ENCODE assay signal across 20 cellular contexts in genomic region chr10:97719602-97720001, GRCh38. TPM values are rescaled to one million over a fixed set of nuclear protein-coding genes. Genes with fewer than 3 reads are reported as not detected.
A peak's percentile ranks its signal among the peaks of the same experiment; 100 is the strongest.
DNase-seq lines count a peak whose midpoint lies in the region; ATAC-seq and TF ChIP-seq lines count a peak whose summit lies in the region.
"Had no signal": no experiment of that assay in that cellular context is flagged by ENCODE, and none has a peak within 500 bp of the region (broad histone marks: within the 10 kb centered on the region; RNA-seq: fewer than 3 reads in every experiment).

No MANE protein-coding gene starts in this region.

- H3K36me3 ChIP-seq in HUES48 (ENCODE audit: control insufficient read depth, insufficient read depth, low read length) = peaks cover 21% of the 10 kb centered on the region
- no peaks in the 10 kb centered on the region for H3K36me3 ChIP-seq in hepatocyte (replicated peaks; ENCODE audit: insufficient read depth, low read depth)
- H3K36me3 ChIP-seq in tibial artery = peaks cover 18 to 26% (median 20%) of the 10 kb centered on the region in 3 donors

- 86% methylated on average over 2 of the region's 2 CpGs for WGBS in hepatocyte (ENCODE audit: low lambda C conversion rate, missing lambda C conversion rate)

- H3K4me1 ChIP-seq in HUES48 (ENCODE audit: control insufficient read depth, insufficient read depth, low read length) (peaks cover 26% of the 10 kb centered on the region), hepatocyte (ENCODE audit: insufficient read depth) (peaks cover 35% of the 10 kb centered on the region), tibial artery (peaks cover 8 to 54% (median 44%) of the 10 kb centered on the region in 4 donors)

- H3K9me2 ChIP-seq in hepatocyte (replicated peaks; ENCODE audit: insufficient read depth) = no peaks in the 10 kb centered on the region

- H3K36me3 Mint-ChIP-seq in CD14-positive monocyte = peaks cover 29 to 32% of the 10 kb centered on the region in 2 donors
- H3K36me3 Mint-ChIP-seq: activated CD8-positive, alpha-beta memory T cell treated with anti-CD3 and anti-CD28 coated beads, Interleukin-2, amount 10 ng/mL, durations not matched to agents 7 days and 5 days had no signal

- no peak overlapping the region for H3K27ac Mint-ChIP-seq in CD14-positive monocyte
- H3K27ac Mint-ChIP-seq: activated CD4-positive, alpha-beta T cell treated with anti-CD3 and anti-CD28 coated beads for 36 hours; activated CD8-positive, alpha-beta memory T cell treated with anti-CD3 and anti-CD28 coated beads, Interleukin-2, amount 10 ng/mL, durations not matched to agents 7 days and 5 days had no signal

- H4K20me1 ChIP-seq in hepatocyte (ENCODE audit: insufficient read depth, poor library complexity, severe bottlenecking) = no peaks in the 10 kb centered on the region

- no peak overlapping the region for H3K4me3 ChIP-seq in HUES48 (ENCODE audit: low read depth, low read length)
- H3K4me3 ChIP-seq in hepatocyte = no peak overlapping the region
- no peak overlapping the region for H3K4me3 ChIP-seq in tibial artery
- H3K4me3 ChIP-seq: psoas muscle, smooth muscle cell had no signal

- H3K27ac ChIP-seq in HUES48 (ENCODE audit: low read depth, low read length) = peak overlapping the region; percentile 36
- peak overlapping the region; percentile 68 for H3K27ac ChIP-seq in VCaP
- H3K27ac ChIP-seq in hepatocyte = peak overlapping the region; percentile 57
- H3K27ac ChIP-seq in tibial artery = peak overlapping the region; percentile 96 to 99
- H3K27ac ChIP-seq: psoas muscle had no signal

- intact Hi-C loops in tibial artery (cut with DNase I; ENCODE audit: low total_unique reads) = no loop called here
- intact Hi-C loops in CD14-positive monocyte (cut with micrococcal nuclease) = no loop called here

- no peak overlapping the region for H3K4me2 ChIP-seq in hepatocyte
- H3K4me2 ChIP-seq: smooth muscle cell had no signal

- H3K27me3 ChIP-seq in HUES48 (ENCODE audit: control insufficient read depth, insufficient read depth, low read length) (no peaks in the 10 kb centered on the region), hepatocyte (no peaks in the 10 kb centered on the region), tibial artery (no peaks in the 10 kb centered on the region)
- H3K27me3 ChIP-seq: BE2C had no signal

- H3K4me1 Mint-ChIP-seq in CD14-positive monocyte = peaks cover 46% of the 10 kb centered on the region

- H2AFZ ChIP-seq in hepatocyte = no peak overlapping the region

- no peak for DNase-seq in hepatocyte (ENCODE audit: low spot score)
- DNase-seq in tibial artery = no peak
- no peak for DNase-seq in CD14-positive monocyte (ENCODE audit: low spot score)
- DNase-seq: activated CD4-positive, alpha-beta T cell treated with anti-CD3 and anti-CD28 coated beads for 36 hours; activated CD8-positive, alpha-beta memory T cell treated with anti-CD3 and anti-CD28 coated beads, Interleukin-2, amount 10 ng/mL, durations not matched to agents 7 days and 5 days; DND-41; KG1; NCI-H1092 treated with DMSO at 0.1 percent for 48 hours; NCI-H526 treated with DMSO at 0.1 percent for 48 hours; psoas muscle; stimulated activated CD4-positive, alpha-beta T cell treated with anti-CD3 and anti-CD28 coated beads, Interleukin-4, amount 100 ng/mL, for 4 hours had no signal

- H3K4me3 Mint-ChIP-seq in CD14-positive monocyte = no peak overlapping the region
- H3K4me3 Mint-ChIP-seq: activated CD4-positive, alpha-beta T cell treated with anti-CD3 and anti-CD28 coated beads for 36 hours; activated CD8-positive, alpha-beta memory T cell treated with anti-CD3 and anti-CD28 coated beads, Interleukin-2, amount 10 ng/mL, durations not matched to agents 7 days and 5 days had no signal

- H3K79me2 ChIP-seq in hepatocyte = peaks cover 28% of the 10 kb centered on the region

- H3K27me3 Mint-ChIP-seq in CD14-positive monocyte (ENCODE audit: low read depth in 3 of 3) = peaks cover 0 to 1% (median 0%) of the 10 kb centered on the region in 3 donors

- H3K9ac ChIP-seq in HUES48 (ENCODE audit: low read depth, low read length) = no peak overlapping the region

- H3K9me3 Mint-ChIP-seq in CD14-positive monocyte = peaks cover 0 to 1% (median 0%) of the 10 kb centered on the region in 7 donors
- H3K9me3 Mint-ChIP-seq: neural crest cell had no signal

- no peaks in the 10 kb centered on the region for H3K9me3 ChIP-seq in HUES48 (ENCODE audit: control insufficient read depth, insufficient read depth, low read length)
- H3K9me3 ChIP-seq in hepatocyte (ENCODE audit: low read depth) = no peaks in the 10 kb centered on the region
- no peaks in the 10 kb centered on the region for H3K9me3 ChIP-seq in tibial artery
- H3K9me3 ChIP-seq: BE2C, psoas muscle had no signal

- no peak for TF ChIP-seq CTCF in VCaP (conservative IDR thresholded peaks at IDR 0.05)
- TF ChIP-seq CTCF in hepatocyte (IDR thresholded peaks at IDR 0.05; ENCODE audit: poor library complexity) = no peak
- TF ChIP-seq CTCF in tibial artery (IDR thresholded peaks at IDR 0.05) = no peak
- no peak for TF ChIP-seq CTCF in CD14-positive monocyte (IDR thresholded peaks at IDR 0.05)

- ATAC-seq in GM21619 (IDR thresholded peaks at IDR 0.05; ENCODE audit: unreplicated experiment) (no peak), GM18873 (IDR thresholded peaks at IDR 0.05; ENCODE audit: low FRiP score, unreplicated experiment) (no peak)
- ATAC-seq: activated CD4-positive, alpha-beta T cell treated with anti-CD3 and anti-CD28 coated beads for 36 hours; activated CD8-positive, alpha-beta memory T cell treated with anti-CD3 and anti-CD28 coated beads, Interleukin-2, amount 10 ng/mL, durations not matched to agents 7 days and 5 days; Panc1; psoas muscle; SK-N-SH treated with all-trans-retinoic acid at 6 μM for 48 hours had no signal

RNA-seq across cellular contexts. Expression of gene MARVELD1, which starts 6.1 kb away (rescaled TPM):
- total RNA-seq in hepatocyte = 25.4 and 29.5 TPM in 2 replicates
- polyA plus RNA-seq in hepatocyte = 52.5 and 53.1 TPM in 2 replicates
- 1 to 10 TPM; 3.7 to 9.2 TPM for polyA plus RNA-seq in CD14-positive monocyte

RNA-seq across cellular contexts. Expression of gene ZFYVE27, which starts 17.3 kb away (rescaled TPM):
- total RNA-seq in hepatocyte = 20.1 and 24.9 TPM in 2 replicates
- polyA plus RNA-seq in hepatocyte = 30.3 and 31.9 TPM in 2 replicates
- polyA plus RNA-seq in CD14-positive monocyte = 1 to 10 TPM; 6.2 to 9.7 TPM

RNA-seq across cellular contexts. Expression of gene AVPI1, which starts 32.6 kb away (rescaled TPM):
- 23.8 and 26.4 TPM in 2 replicates for total RNA-seq in hepatocyte
- 28.5 and 34.1 TPM in 2 replicates for polyA plus RNA-seq in hepatocyte
- 1 to 10 TPM; 2.0 to 2.9 TPM for polyA plus RNA-seq in CD14-positive monocyte

RNA-seq across cellular contexts. Expression of gene SFRP5, which starts 52.2 kb away (rescaled TPM):
- 17.2 and 18.5 TPM in 2 replicates for total RNA-seq in hepatocyte
- polyA plus RNA-seq in hepatocyte = 36.6 and 48.9 TPM in 2 replicates
- polyA plus RNA-seq in CD14-positive monocyte = not detected
- total RNA-seq: activated CD4-positive, alpha-beta T cell treated with anti-CD3 and anti-CD28 coated beads for 36 hours; activated CD8-positive, alpha-beta memory T cell treated with anti-CD3 and anti-CD28 coated beads, Interleukin-2, amount 10 ng/mL, durations not matched to agents 7 days and 5 days; neural crest cell; smooth muscle cell had no signal

Comparison
In these comparisons a context has a peak if more than half of its experiments do, and no peak if none do; other contexts are left out.
1. H3K27ac ChIP-seq: peak in every context shown above with its lines; median percentile 98 in tibial artery; 68 in VCaP; 57 in hepatocyte; 36 in HUES48.